In genomic region chr19:34493038-34493648, GRCh38 we compare ENCODE assay signal across 17 cellular contexts. TPM values are rescaled to one million over a fixed set of nuclear protein-coding genes. Genes with fewer than 3 reads are reported as not detected.
A peak's percentile ranks its signal among the peaks of the same experiment; 100 is the strongest.
DNase-seq lines count a peak whose midpoint lies in the region; ATAC-seq and TF ChIP-seq lines count a peak whose summit lies in the region.
"Had no signal": no experiment of that assay in that cellular context is flagged by ENCODE, and none has a peak within 500 bp of the region (broad histone marks: within the 10 kb centered on the region; RNA-seq: fewer than 3 reads in every experiment).

No MANE protein-coding gene starts in this region.

- peaks cover 22% of the 10 kb centered on the region for H4K20me1 ChIP-seq in osteoblast (ENCODE audit: insufficient read depth, low read length)

- H3K4me2 ChIP-seq in osteoblast (ENCODE audit: insufficient read depth, low read length), result no peak overlapping the region

- H3K36me3 ChIP-seq in osteoblast (ENCODE audit: insufficient read depth, low read length) (peaks cover 56% of the 10 kb centered on the region), testis (ENCODE audit: low read depth, missing control alignments) (no peaks in the 10 kb centered on the region)

- peaks cover 21% of the 10 kb centered on the region for H3K79me2 ChIP-seq in osteoblast (ENCODE audit: insufficient read depth, low read length)

- no peak overlapping the region for H3K27ac Mint-ChIP-seq in chondrocyte (ENCODE audit: unreplicated experiment)
- H3K27ac Mint-ChIP-seq: CD14-positive monocyte; CD4-positive, alpha-beta memory T cell; IgD-negative memory B cell had no signal

- H3K27me3 Mint-ChIP-seq in chondrocyte (ENCODE audit: low read depth), result no peaks in the 10 kb centered on the region

- TF ChIP-seq POLR2A in testis (IDR thresholded peaks at IDR 0.05), result no peak

- H3K4me1 ChIP-seq in osteoblast (ENCODE audit: insufficient read depth, low read length), result no peaks in the 10 kb centered on the region
- H3K4me1 ChIP-seq in testis, result peaks cover 4% of the 10 kb centered on the region

- H3K27me3 ChIP-seq in osteoblast (ENCODE audit: insufficient read depth, low read length), result no peaks in the 10 kb centered on the region
- H3K27me3 ChIP-seq in testis, result no peaks in the 10 kb centered on the region

- ATAC-seq in left cardiac atrium, result no peak
- ATAC-seq: HepG2 had no signal

- TF ChIP-seq CTCF in chondrocyte (IDR thresholded peaks at IDR 0.05) (no peak), osteoblast (IDR thresholded peaks at IDR 0.05; ENCODE audit: extremely low read depth, low read depth, low read length) (no peak), testis (IDR thresholded peaks at IDR 0.05) (no peak)

- H3K4me3 ChIP-seq in osteoblast (ENCODE audit: insufficient read depth, low read length) (no peak overlapping the region), testis (no peak overlapping the region)
- H3K4me3 ChIP-seq: GM23248 had no signal

- H3K4me3 Mint-ChIP-seq in chondrocyte (ENCODE audit: unreplicated experiment), result no peak overlapping the region
- H3K4me3 Mint-ChIP-seq: CD14-positive monocyte; CD4-positive, alpha-beta memory T cell had no signal

- H3K9me3 Mint-ChIP-seq in chondrocyte (ENCODE audit: low read depth), result no peaks in the 10 kb centered on the region
- H3K9me3 Mint-ChIP-seq: CD4-positive, alpha-beta memory T cell had no signal

- H3K36me3 Mint-ChIP-seq in chondrocyte (ENCODE audit: low read depth), result peaks cover 23% of the 10 kb centered on the region
- H3K36me3 Mint-ChIP-seq: CD14-positive monocyte; CD4-positive, alpha-beta memory T cell had no signal

- no peaks in the 10 kb centered on the region for H3K9me3 ChIP-seq in osteoblast (ENCODE audit: low read depth, low read length)
- H3K9me3 ChIP-seq in testis, result no peaks in the 10 kb centered on the region

- intact Hi-C loops in cardiac septum (cut with DNase I) (no loop called here), left cardiac atrium (cut with DNase I) (no loop called here), testis (cut with DNase I; ENCODE audit: low total_unique reads) (no loop called here)

- WGBS in testis, 2 donors, result 72 to 73% methylated on average over 15 to 25 of the region's 25 CpGs

- DNase-seq in cardiac septum (ENCODE audit: low spot score) (peak; percentile 64), left cardiac atrium (no peak), chondrocyte (ENCODE audit: low spot score) (peak; percentile 79), osteoblast (ENCODE audit: insufficient read length, low spot score, missing footprints) (peak; percentile 71), testis (peak; percentile 44), AML-193 (lab: John Stamatoyannopoulos, UW) (no peak), DMS79 treated with DMSO at 0.1 percent for 48 hours (lab: John Stamatoyannopoulos, UW) (no peak), C1 segment of cervical spinal cord (lab: John Stamatoyannopoulos, UW) (no peak)
- DNase-seq: ACHN; Calu3; CD4-positive, alpha-beta memory T cell; GDM1; GM23248; KBM-7 had no signal

- H2AFZ ChIP-seq in osteoblast (ENCODE audit: low read length), result no peak overlapping the region
- H2AFZ ChIP-seq: GM23248 had no signal

- H3K27ac ChIP-seq in osteoblast (ENCODE audit: low read depth, low read length) (no peak overlapping the region), testis (peak overlapping the region; percentile 37 to 44)
- H3K27ac ChIP-seq: GM23248 had no signal

- no peaks in the 10 kb centered on the region for H3K4me1 Mint-ChIP-seq in chondrocyte (ENCODE audit: low read depth)
- H3K4me1 Mint-ChIP-seq: CD14-positive monocyte; CD4-positive, alpha-beta memory T cell had no signal

RNA-seq across cellular contexts. Expression of gene WTIP, which starts 11.6 kb away (rescaled TPM):
- total RNA-seq in cardiac septum (34.7 TPM), left cardiac atrium (10 to 100 TPM; 16.9 to 19.2 TPM), chondrocyte (32.8 to 45.9 TPM (median 41.6 TPM) in 3 replicates), osteoblast (38.7 and 43.9 TPM in 2 replicates), testis (10 to 100 TPM; 25.6 to 41.3 TPM)
- 22.8 TPM for polyA plus RNA-seq in testis (ENCODE audit: insufficient read depth, low read depth, low replicate concordance)
- polyA plus RNA-seq: CD14-positive monocyte; CD4-positive, alpha-beta memory T cell; IgD-negative memory B cell had no signal

Comparison
In these comparisons a context has a peak if more than half of its experiments do, and no peak if none do; other contexts are left out.
1. DNase-seq: peak in cardiac septum (single experiment), chondrocyte (single experiment), osteoblast (single experiment) and testis (single experiment); none in left cardiac atrium (single experiment), AML-193 (0 of 2), DMS79 treated with DMSO at 0.1 percent for 48 hours (single experiment) and C1 segment of cervical spinal cord (0 of 14).